In genomic region chr20:59039233-59039632, GRCh38 we compare ENCODE assay signal across 1 cellular context.
TF ChIP-seq lines count a peak whose summit lies in the region.

No MANE protein-coding gene starts in this region.

TF ChIP-seq in HepG2, 621 proteins besides CTCF, POLR2A, EP300 and RAD21:
- TF ChIP-seq CEBPB (IDR thresholded peaks at IDR 0.05; ENCODE audit: borderline replicate concordance, low read depth, low read length) (peak; percentile 31; the same call in 1 of the 2 replicates), ZNF382 (CRISPR knock-in tag; IDR thresholded peaks at IDR 0.05; ENCODE audit: borderline replicate concordance) (no peak)
